21 cellular contexts compared by ENCODE assay signal in genomic region chr17:34357398-34357797, GRCh38. TPM values are rescaled to one million over a fixed set of nuclear protein-coding genes. Genes with fewer than 3 reads are reported as not detected.
A peak's percentile ranks its signal among the peaks of the same experiment; 100 is the strongest.
DNase-seq lines count a peak whose midpoint lies in the region; ATAC-seq and TF ChIP-seq lines count a peak whose summit lies in the region.
"Had no signal": no experiment of that assay in that cellular context is flagged by ENCODE, and none has a peak within 500 bp of the region (broad histone marks: within the 10 kb centered on the region; RNA-seq: fewer than 3 reads in every experiment).

No MANE protein-coding gene starts in this region.

- intact Hi-C loops in OCI-LY7 (cut with micrococcal nuclease; ENCODE audit: unreplicated experiment): loop anchor here (10.0 kb wide), 2 partner anchors 133 to 157 kb away; no protein-coding TSS in a partner anchor
- intact Hi-C loops in right cardiac atrium (cut with DNase I): no loop called here

- CTCF ChIA-PET in OCI-LY7 (lab: Charles Lee; ENCODE audit: unreplicated experiment): no interaction called here

- H2AFZ ChIP-seq in DND-41 (ENCODE audit: low read depth, low read length): no peak overlapping the region
- no peak overlapping the region for H2AFZ ChIP-seq in OCI-LY7 (ENCODE audit: low read length)
- no peak overlapping the region for H2AFZ ChIP-seq in osteoblast (ENCODE audit: low read length)

- peaks cover 7% of the 10 kb centered on the region for H3K9me3 Mint-ChIP-seq in nephron progenitor cell

- H3K4me1 ChIP-seq in DND-41 (ENCODE audit: insufficient read depth, low read length) (peaks cover 40% of the 10 kb centered on the region), OCI-LY7 (ENCODE audit: insufficient read depth, low read length, poor library complexity, severe bottlenecking) (peaks cover 22% of the 10 kb centered on the region), right cardiac atrium (ENCODE audit: control insufficient read depth, insufficient read depth, low read length) (no peaks in the 10 kb centered on the region), osteoblast (ENCODE audit: insufficient read depth, low read length) (no peaks in the 10 kb centered on the region)

- H3K27ac ChIP-seq in DND-41 (ENCODE audit: low read length): no peak overlapping the region
- no peak overlapping the region for H3K27ac ChIP-seq in OCI-LY7 (ENCODE audit: low read depth, low read length, poor library complexity, severe bottlenecking)
- H3K27ac ChIP-seq in right cardiac atrium (ENCODE audit: low read length): no peak overlapping the region
- H3K27ac ChIP-seq in osteoblast (ENCODE audit: low read depth, low read length): no peak overlapping the region

- peaks cover 7% of the 10 kb centered on the region for H3K27me3 Mint-ChIP-seq in nephron progenitor cell (ENCODE audit: low read depth, poor library complexity)

- no peak overlapping the region for H3K4me3 Mint-ChIP-seq in nephron progenitor cell
- H3K4me3 Mint-ChIP-seq: CD4-positive, CD25-positive, alpha-beta regulatory T cell had no signal

- POLR2A ChIA-PET in OCI-LY7 (lab: Charles Lee): interaction anchor here (0.8 kb wide), 1 partner anchor 30 kb away, joined by 3 read pairs; no protein-coding TSS in a partner anchor

- H3K27me3 ChIP-seq in DND-41 (ENCODE audit: insufficient read depth, low read length, poor library complexity) (no peaks in the 10 kb centered on the region), H7 (ENCODE audit: control insufficient read depth, insufficient read depth, low read length) (no peaks in the 10 kb centered on the region), right cardiac atrium (ENCODE audit: control insufficient read depth, insufficient read depth) (no peaks in the 10 kb centered on the region), osteoblast (ENCODE audit: insufficient read depth, low read length) (no peaks in the 10 kb centered on the region)

- H3K9me3 ChIP-seq in DND-41 (ENCODE audit: insufficient read depth, low read length, severe bottlenecking) (no peaks in the 10 kb centered on the region), OCI-LY7 (ENCODE audit: low read length) (no peaks in the 10 kb centered on the region), right cardiac atrium (ENCODE audit: control insufficient read depth, low read length) (no peaks in the 10 kb centered on the region), osteoblast (ENCODE audit: low read depth, low read length) (no peaks in the 10 kb centered on the region)

- H4K20me1 ChIP-seq in DND-41 (ENCODE audit: insufficient read depth, low read length) (no peaks in the 10 kb centered on the region), OCI-LY7 (ENCODE audit: insufficient read depth, low read length) (no peaks in the 10 kb centered on the region), osteoblast (ENCODE audit: insufficient read depth, low read length) (no peaks in the 10 kb centered on the region)

- no peak overlapping the region for H3K4me2 ChIP-seq in DND-41 (ENCODE audit: insufficient read depth, low read length)
- no peak overlapping the region for H3K4me2 ChIP-seq in OCI-LY7 (ENCODE audit: low read length)
- H3K4me2 ChIP-seq in osteoblast (ENCODE audit: insufficient read depth, low read length): no peak overlapping the region

- no peaks in the 10 kb centered on the region for H3K4me1 Mint-ChIP-seq in nephron progenitor cell
- H3K4me1 Mint-ChIP-seq: CD4-positive, CD25-positive, alpha-beta regulatory T cell had no signal

- no peak for DNase-seq in DND-41
- peak; percentile 44 for DNase-seq in H7
- no peak for DNase-seq in OCI-LY7 (ENCODE audit: low spot score)
- DNase-seq in iPS DF 4.7 (ENCODE audit: extremely low read depth, low spot score): peak; percentile 16
- no peak for DNase-seq in right cardiac atrium
- no peak for DNase-seq in osteoblast (ENCODE audit: insufficient read length, low spot score, missing footprints)
- DNase-seq in nephron progenitor cell: no peak
- DNase-seq in OCI-M2 (lab: John Stamatoyannopoulos, UW; ENCODE audit: unreplicated experiment): no peak
- DNase-seq: CD4-positive, CD25-positive, alpha-beta regulatory T cell; DMS79; GF-D8; HCEC 1CT; KBM-7; NCI-H1092 treated with DMSO at 0.1 percent for 48 hours; NCI-H1694 treated with DMSO at 0.1 percent for 48 hours; NCI-H2171 treated with DMSO at 0.1 percent for 48 hours; NCI-H510A; NCI-H82; SHP77 treated with DMSO at 0.1 percent for 48 hours had no signal

- no peak overlapping the region for H3K9ac ChIP-seq in DND-41 (ENCODE audit: low read depth, low read length)

- 73% methylated on average over 2 of the region's 2 CpGs for WGBS in right cardiac atrium

- no peaks in the 10 kb centered on the region for H3K36me3 ChIP-seq in DND-41 (ENCODE audit: insufficient read depth, low read length)
- H3K36me3 ChIP-seq in H7 (replicated peaks; ENCODE audit: control insufficient read depth, insufficient read depth, low read length): no peaks in the 10 kb centered on the region
- H3K36me3 ChIP-seq in OCI-LY7 (ENCODE audit: insufficient read depth, low read length): no peaks in the 10 kb centered on the region
- no peaks in the 10 kb centered on the region for H3K36me3 ChIP-seq in osteoblast (ENCODE audit: insufficient read depth, low read length)

- H3K9me2 ChIP-seq in OCI-LY7 (ENCODE audit: insufficient read depth, low read length): no peaks in the 10 kb centered on the region

- ATAC-seq in DND-41 (ENCODE audit: insufficient read depth, low read depth) (no peak), right cardiac atrium (no peak)

- H3K27ac Mint-ChIP-seq in nephron progenitor cell: no peak overlapping the region
- H3K27ac Mint-ChIP-seq: CD4-positive, CD25-positive, alpha-beta regulatory T cell had no signal

- H3K36me3 Mint-ChIP-seq in nephron progenitor cell (ENCODE audit: low read depth): no peaks in the 10 kb centered on the region
- H3K36me3 Mint-ChIP-seq: CD4-positive, CD25-positive, alpha-beta regulatory T cell had no signal

- H3K4me3 ChIP-seq in DND-41 (ENCODE audit: low read depth in 1 of 2, low read length in 2 of 2) (no peak overlapping the region), H7 (ENCODE audit: insufficient read depth, low read depth, low read length) (no peak overlapping the region), OCI-LY7 (ENCODE audit: low read depth, low read length, poor library complexity, severe bottlenecking) (no peak overlapping the region), right cardiac atrium (ENCODE audit: low read length) (no peak overlapping the region), osteoblast (ENCODE audit: insufficient read depth, low read length) (no peak overlapping the region)

- H3K79me2 ChIP-seq in DND-41 (ENCODE audit: insufficient read depth, low read length) (no peaks in the 10 kb centered on the region), OCI-LY7 (ENCODE audit: insufficient read depth, low read depth, low read length) (no peaks in the 10 kb centered on the region), osteoblast (ENCODE audit: insufficient read depth, low read length) (no peaks in the 10 kb centered on the region)

- TF ChIP-seq CTCF in DND-41 (IDR thresholded peaks at IDR 0.05; ENCODE audit: borderline replicate concordance, extremely low read depth, low read length, poor library complexity, severe bottlenecking) (peak; percentile 43), OCI-LY7 (conservative IDR thresholded peaks at IDR 0.05; ENCODE audit: low read length) (peak; percentile 72), osteoblast (IDR thresholded peaks at IDR 0.05; ENCODE audit: extremely low read depth, low read depth, low read length) (no peak), nephron progenitor cell (IDR thresholded peaks at IDR 0.05) (no peak)

- BruUV-seq in OCI-LY7 (replicated peaks; lab: Mats Ljungman, UMichigan): no TSS peak

RNA-seq across cellular contexts. Expression of gene CCL13, which starts 1.1 kb away (rescaled TPM):
- not detected in 2 replicates for total RNA-seq in H7 (2014; rRNA removed; shearing (Covaris generic))
- total RNA-seq in OCI-LY7 (2014; rRNA removed; shearing (Covaris generic)): not detected in 2 replicates
- total RNA-seq in OCI-LY7 (2022): not detected in 2 replicates
- 1 to 10 TPM in 2 of 4 donors, under 1 TPM in 2; 0.40 to 4.3 (median 0.84) TPM for total RNA-seq in right cardiac atrium
- polyA plus RNA-seq in right cardiac atrium: 2.0 TPM
- total RNA-seq in osteoblast: 0.36 TPM in 1 of 2 replicates, not detected in the other
- total RNA-seq: A673; CD4-positive, CD25-positive, alpha-beta regulatory T cell; MCF 10A had no signal
- polyA plus RNA-seq: CD4-positive, CD25-positive, alpha-beta regulatory T cell had no signal

RNA-seq across cellular contexts. Expression of gene CCL1, which starts 5.6 kb away (rescaled TPM):
- total RNA-seq in H7 (2014; rRNA removed; shearing (Covaris generic)): not detected in 2 replicates
- total RNA-seq in OCI-LY7 (2014; rRNA removed; shearing (Covaris generic)): not detected in 2 replicates
- not detected in 2 replicates for total RNA-seq in OCI-LY7 (2022)
- not detected for total RNA-seq in right cardiac atrium
- not detected for polyA plus RNA-seq in right cardiac atrium
- not detected in 2 replicates for total RNA-seq in osteoblast
- total RNA-seq: A673; CD4-positive, CD25-positive, alpha-beta regulatory T cell; MCF 10A had no signal
- polyA plus RNA-seq: CD4-positive, CD25-positive, alpha-beta regulatory T cell had no signal

RNA-seq across cellular contexts. Expression of gene CCL8, which starts 38.2 kb away (rescaled TPM):
- not detected in 2 replicates for total RNA-seq in H7 (2014; rRNA removed; shearing (Covaris generic))
- not detected in 2 replicates for total RNA-seq in OCI-LY7 (2014; rRNA removed; shearing (Covaris generic))
- not detected in 2 replicates for total RNA-seq in OCI-LY7 (2022)
- total RNA-seq in right cardiac atrium: under 1 TPM in 3 of 4 donors, not detected in 1; 0.17 to 0.84 (median 0.24) TPM
- 0.34 TPM for polyA plus RNA-seq in right cardiac atrium
- 0.36 TPM in 1 of 2 replicates, not detected in the other for total RNA-seq in osteoblast
- total RNA-seq: A673; CD4-positive, CD25-positive, alpha-beta regulatory T cell; MCF 10A had no signal
- polyA plus RNA-seq: CD4-positive, CD25-positive, alpha-beta regulatory T cell had no signal

Comparison
In these comparisons a context has a peak if more than half of its experiments do, and no peak if none do; other contexts are left out.
1. DNase-seq: peak in H7 (single experiment) and iPS DF 4.7 (single experiment); none in DND-41 (single experiment), OCI-LY7 (single experiment), right cardiac atrium (0 of 3), osteoblast (single experiment), nephron progenitor cell (single experiment) and OCI-M2 (single experiment).
2. CTCF ChIP-seq: peak in DND-41 (single experiment) and OCI-LY7 (single experiment); none in osteoblast (single experiment) and nephron progenitor cell (single experiment).